In the genomic region with DNA sequence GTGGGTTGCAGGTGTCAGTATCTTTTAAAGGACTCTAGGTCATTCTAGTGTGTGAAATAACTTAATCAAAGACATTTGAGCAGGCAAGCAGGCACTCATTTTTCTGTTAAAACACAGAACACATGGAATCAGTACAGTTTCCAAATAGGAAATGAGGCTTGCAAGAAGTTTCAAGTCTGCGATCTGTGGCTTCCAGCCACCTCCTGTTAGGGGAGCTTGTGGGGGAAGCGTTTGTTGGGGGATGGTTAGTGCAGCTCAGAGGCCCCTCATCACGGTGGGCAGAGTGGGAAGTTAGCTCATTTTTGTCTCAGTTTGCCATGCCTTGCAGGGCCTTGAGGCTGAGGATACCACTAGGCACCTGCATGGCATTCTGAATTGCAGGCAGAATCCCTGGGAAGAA, we compare ENCODE assay signal across 26 cellular contexts. TPM values are rescaled to one million over a fixed set of nuclear protein-coding genes. Genes with fewer than 3 reads are reported as not detected.
"Had no signal": no experiment of that assay in that cellular context is flagged by ENCODE, and none has a peak within 500 bp of the region (broad histone marks: within the 10 kb centered on the region; RNA-seq: fewer than 3 reads in every experiment).

No MANE protein-coding gene starts in this region.

- H3K9me3 ChIP-seq: left lung, lower lobe of right lung, pancreas, prostate gland, right atrium auricular region, right lobe of liver, suprapubic skin, thoracic aorta, tibial artery, upper lobe of right lung had no signal

- H3K4me1 ChIP-seq: left lung, lower lobe of right lung, pancreas, prostate gland, right atrium auricular region, right lobe of liver, suprapubic skin, tibial artery, upper lobe of right lung had no signal

- DNase-seq: hypothalamus; immature natural killer cell; kidney; left colon; left lung; lower lobe of right lung; mammary epithelial cell; mesenchymal stem cell; naive thymus-derived CD8-positive, alpha-beta T cell; nucleus accumbens; pancreas; posterior cingulate gyrus; right lobe of liver; stimulated activated CD4-positive, alpha-beta T cell treated with anti-CD3 and anti-CD28 coated beads, Interleukin-1b, Interleukin-23, amount 100 ng/mL, for 48 hours; stimulated activated CD4-positive, alpha-beta T cell treated with anti-CD3 and anti-CD28 coated beads, Interleukin-2, amount 100 ng/mL, for 48 hours; stimulated activated naive B cell treated with anti-CD40 and anti-IgM and Interleukin-4, amounts not matched to agents 10 μg/mL and 1 μg/mL and 100 μg/mL, for 72 hours; tibial artery; trophoblast cell; upper lobe of right lung had no signal

- H3K36me3 ChIP-seq: left lung, lower lobe of right lung, pancreas, prostate gland, right atrium auricular region, right lobe of liver, suprapubic skin, thoracic aorta, tibial artery, upper lobe of right lung had no signal

- H3K27me3 ChIP-seq: left lung, pancreas, right atrium auricular region, right lobe of liver, upper lobe of right lung had no signal

- H3K27ac ChIP-seq: left lung, lower lobe of right lung, pancreas, prostate gland, right atrium auricular region, right lobe of liver, suprapubic skin, thoracic aorta, tibial artery, upper lobe of right lung had no signal

- H3K4me3 ChIP-seq: left lung, lower lobe of right lung, pancreas, prostate gland, right atrium auricular region, right lobe of liver, smooth muscle cell, suprapubic skin, thoracic aorta, tibial artery, upper lobe of right lung had no signal

- H3K4me2 ChIP-seq: smooth muscle cell had no signal

RNA-seq across cellular contexts. Expression of a gene that starts 59.9 kb away (rescaled TPM):
- total RNA-seq: lower lobe of right lung; naive thymus-derived CD8-positive, alpha-beta T cell; osteoblast; right atrium auricular region; skeletal muscle tissue; smooth muscle cell; thoracic aorta had no signal
